1 cellular context compared by ENCODE assay signal in genomic region chr15:79977431-79977940, GRCh38.
TF ChIP-seq lines count a peak whose summit lies in the region.

No MANE protein-coding gene starts in this region.

TF ChIP-seq in H1, 55 proteins besides CTCF, POLR2A, EP300 and RAD21 (continued from another document):
- TF ChIP-seq CHD7 (IDR thresholded peaks at IDR 0.05; ENCODE audit: insufficient replicate concordance, low read length) (no peak), KDM5A (IDR thresholded peaks at IDR 0.05; ENCODE audit: low read length) (no peak), MAFK (IDR thresholded peaks at IDR 0.05; ENCODE audit: low read depth, low read length) (no peak), SP2 (IDR thresholded peaks at IDR 0.05; ENCODE audit: low read length) (no peak), POLR2AphosphoS5 (IDR thresholded peaks at IDR 0.05; ENCODE audit: low read depth, low read length) (no peak), HDAC2 (IDR thresholded peaks at IDR 0.05; ENCODE audit: borderline replicate concordance in 1 of 2, low read depth in 2 of 2, low read length in 2 of 2) (no peak), TAF7 (optimal IDR thresholded peaks at IDR 0.05; ENCODE audit: borderline replicate concordance, low read depth, low read length) (no peak), ZNF274 (IDR thresholded peaks at IDR 0.05; ENCODE audit: borderline replicate concordance, extremely low read depth, low read length) (no peak), GABPA (IDR thresholded peaks at IDR 0.05; ENCODE audit: borderline replicate concordance, insufficient read depth, low read length) (no peak), CTBP2 (IDR thresholded peaks at IDR 0.05; ENCODE audit: borderline replicate concordance, insufficient read depth, insufficient read length, low read length) (no peak)
TF ChIP-seq in H1: peak in this region for 0.
